In genomic region chr9:32571969-32572899, GRCh38 we compare ENCODE assay signal across 8 cellular contexts. TPM values are rescaled to one million over a fixed set of nuclear protein-coding genes. Genes with fewer than 3 reads are reported as not detected.
DNase-seq lines count a peak whose midpoint lies in the region; ATAC-seq, FAIRE-seq and TF ChIP-seq lines count a peak whose summit lies in the region.

No MANE protein-coding gene starts in this region.

- H3K14ac ChIP-seq in trophoblast cell (ENCODE audit: low read length), result no peak overlapping the region

- peak overlapping the region; percentile 77 for H3K27ac ChIP-seq in KMS-11
- H3K27ac ChIP-seq in SK-N-MC, result peak overlapping the region; percentile 75
- H3K27ac ChIP-seq in trophoblast cell (ENCODE audit: low read depth, low read length), result peak overlapping the region; percentile 13

- H2AFZ ChIP-seq in KMS-11 (ENCODE audit: low read depth), result peak overlapping the region; percentile 76
- H2AFZ ChIP-seq in trophoblast cell (ENCODE audit: insufficient read depth, low read length, poor library complexity), result peak overlapping the region; percentile 99

- H3K4me2 ChIP-seq in KMS-11 (peak overlapping the region; percentile 88), trophoblast cell (ENCODE audit: low read length) (peak overlapping the region; percentile 70)

- peaks cover 30% of the 10 kb centered on the region for H3K4me1 Mint-ChIP-seq in activated naive CD8-positive, alpha-beta T cell (ENCODE audit: low read depth)

- H3K4me3 ChIP-seq in KMS-11 (IDR thresholded peaks at IDR 0.05; ENCODE audit: insufficient read depth, low read depth, low read length) (no peak overlapping the region), SK-N-MC (peak overlapping the region; percentile 94), trophoblast cell (ENCODE audit: low read depth, low read length) (peak overlapping the region; percentile 85)

- H3K36me3 Mint-ChIP-seq in activated naive CD8-positive, alpha-beta T cell, result peaks cover 7% of the 10 kb centered on the region

- peak overlapping the region; percentile 97 for H4K8ac ChIP-seq in trophoblast cell (ENCODE audit: low read depth, low read length)

- H2BK120ac ChIP-seq in trophoblast cell (ENCODE audit: insufficient read depth, low read length, poor library complexity), result peak overlapping the region; percentile 53

- H3K36me3 ChIP-seq in KMS-11 (ENCODE audit: insufficient read depth) (no peaks in the 10 kb centered on the region), SK-N-MC (ENCODE audit: insufficient read depth, low read length) (peaks cover 20% of the 10 kb centered on the region), trophoblast cell (ENCODE audit: control insufficient read depth in 1 of 2, insufficient read depth in 2 of 2, low read length in 2 of 2) (peaks cover 2 to 4% of the 10 kb centered on the region in 2 experiments)

- peak overlapping the region; percentile 77 for H3K4ac ChIP-seq in trophoblast cell (ENCODE audit: low read depth, low read length)

- H4K12ac ChIP-seq in trophoblast cell (ENCODE audit: low read depth, low read length), result peak overlapping the region; percentile 72

- H3K27me3 ChIP-seq in KMS-11 (ENCODE audit: insufficient read depth, low read depth) (no peaks in the 10 kb centered on the region), trophoblast cell (ENCODE audit: insufficient read depth, low read length) (no peaks in the 10 kb centered on the region)

- ATAC-seq in GM21825 (IDR thresholded peaks at IDR 0.05; ENCODE audit: unreplicated experiment) (peak; percentile 92), Right ventricle myocardium superior (ENCODE audit: poor library complexity) (peak; percentile 91)

- H3K4me1 ChIP-seq in KMS-11 (ENCODE audit: low read depth, poor library complexity, severe bottlenecking), result peaks cover 20% of the 10 kb centered on the region
- no peaks in the 10 kb centered on the region for H3K4me1 ChIP-seq in trophoblast cell (ENCODE audit: control insufficient read depth in 1 of 2, insufficient read depth in 2 of 2, low read length in 2 of 2)

- H3K9me3 ChIP-seq in SK-N-MC (ENCODE audit: low read depth, low read length) (no peaks in the 10 kb centered on the region), trophoblast cell (ENCODE audit: insufficient read depth, low read depth, low read length) (no peaks in the 10 kb centered on the region)

- H2BK12ac ChIP-seq in trophoblast cell (ENCODE audit: low read length), result no peak overlapping the region

- TF ChIP-seq CTCF in KMS-11 (conservative IDR thresholded peaks at IDR 0.05; ENCODE audit: low read depth, low read length), result peak; percentile 78

- no peak overlapping the region for H2AK5ac ChIP-seq in trophoblast cell (ENCODE audit: low read length)

- H3K27ac Mint-ChIP-seq in activated naive CD8-positive, alpha-beta T cell, result peak overlapping the region; percentile 94

- H4K20me1 ChIP-seq in KMS-11 (ENCODE audit: insufficient read depth), result no peaks in the 10 kb centered on the region

- H3K23ac ChIP-seq in trophoblast cell (ENCODE audit: low read length), result no peak overlapping the region

- H3K79me1 ChIP-seq in trophoblast cell (ENCODE audit: low read length), result peaks cover 5% of the 10 kb centered on the region

- in situ Hi-C loops in G401 (cut with HindIII; ENCODE audit: low sequenced_read_pairs), result no loop called here

- H3K79me2 ChIP-seq in KMS-11 (ENCODE audit: insufficient read depth, low read depth) (peaks cover 37% of the 10 kb centered on the region; the same call in 1 of the 2 replicates), trophoblast cell (ENCODE audit: control insufficient read depth, insufficient read depth, low read length, poor library complexity) (peaks cover 2% of the 10 kb centered on the region)

- H4K91ac ChIP-seq in trophoblast cell (ENCODE audit: low read depth, low read length), result peak overlapping the region; percentile 73

- FAIRE-seq in urothelium cell line (lab: Jason Lieb, UNC), result no peak

- H3K9me3 Mint-ChIP-seq in activated naive CD8-positive, alpha-beta T cell (ENCODE audit: low read depth), result no peaks in the 10 kb centered on the region

- no peak overlapping the region for H3K18ac ChIP-seq in trophoblast cell (ENCODE audit: low read length)

- H3K27me3 Mint-ChIP-seq in activated naive CD8-positive, alpha-beta T cell, result no peaks in the 10 kb centered on the region

- WGBS in trophoblast cell (ENCODE audit: extremely low coverage, insufficient coverage, insufficient read length), result no CpG with 5 or more reads among the region's 17 CpGs

- H3K9ac ChIP-seq in KMS-11 (peak overlapping the region; percentile 75), SK-N-MC (ENCODE audit: insufficient read length) (peak overlapping the region; percentile 90), trophoblast cell (ENCODE audit: low read length) (peak overlapping the region; percentile 77)

- H2BK5ac ChIP-seq in trophoblast cell (ENCODE audit: low read depth, low read length, poor library complexity), result no peak overlapping the region

- intact Hi-C loops in Right ventricle myocardium superior (cut with DNase I), result loop anchor here (10.0 kb wide), 1 partner anchor 47 kb away; the partner anchor contains the start of gene RIGI

- peak; percentile 78 for DNase-seq in G401 (ENCODE audit: low spot score)
- peak; percentile 50 for DNase-seq in SK-N-MC (ENCODE audit: low read depth, low spot score)
- peak; percentile 64 for DNase-seq in Right ventricle myocardium superior
- DNase-seq in trophoblast cell, result peak; percentile 44 to 69
- peak; percentile 60 for DNase-seq in urothelium cell line (ENCODE audit: low spot score)

- peak overlapping the region; percentile 99 for H3K4me3 Mint-ChIP-seq in activated naive CD8-positive, alpha-beta T cell

RNA-seq across cellular contexts. Expression of gene NDUFB6, which starts 0.7 kb away (rescaled TPM):
- 124 and 133 TPM in 2 replicates for total RNA-seq in G401 (2014; rRNA removed; shearing (Covaris generic))
- total RNA-seq in Right ventricle myocardium superior, result 193 TPM
- 56.7 and 57.1 TPM in 2 replicates for polyA plus RNA-seq in trophoblast cell (2013)

RNA-seq across cellular contexts. Expression of gene TOPORS, which starts 19.8 kb away (rescaled TPM):
- 16.7 and 19.6 TPM in 2 replicates for total RNA-seq in G401 (2014; rRNA removed; shearing (Covaris generic))
- 7.8 TPM for total RNA-seq in Right ventricle myocardium superior
- polyA plus RNA-seq in trophoblast cell (2013), result 16.6 and 16.8 TPM in 2 replicates

RNA-seq across cellular contexts. Expression of gene SMIM27, which starts 20.1 kb away (rescaled TPM):
- total RNA-seq in G401 (2014; rRNA removed; shearing (Covaris generic)), result 7.7 and 10.9 TPM in 2 replicates
- total RNA-seq in Right ventricle myocardium superior, result 14.2 TPM
- polyA plus RNA-seq in trophoblast cell (2013), result 16.3 and 17.6 TPM in 2 replicates

RNA-seq across cellular contexts. Expression of gene RIGI, which starts 46.2 kb away (rescaled TPM):
- 4.0 and 6.3 TPM in 2 replicates for total RNA-seq in G401 (2014; rRNA removed; shearing (Covaris generic))
- 3.1 TPM for total RNA-seq in Right ventricle myocardium superior
- polyA plus RNA-seq in trophoblast cell (2013), result 2.7 and 2.9 TPM in 2 replicates

Comparison
In these comparisons a context has a peak if more than half of its experiments do, and no peak if none do; other contexts are left out.
1. H3K27ac ChIP-seq: peak in every context shown above with its lines; median percentile 77 in KMS-11; 75 in SK-N-MC; 13 in trophoblast cell.